1 cellular context compared by ENCODE assay signal in the genomic region with DNA sequence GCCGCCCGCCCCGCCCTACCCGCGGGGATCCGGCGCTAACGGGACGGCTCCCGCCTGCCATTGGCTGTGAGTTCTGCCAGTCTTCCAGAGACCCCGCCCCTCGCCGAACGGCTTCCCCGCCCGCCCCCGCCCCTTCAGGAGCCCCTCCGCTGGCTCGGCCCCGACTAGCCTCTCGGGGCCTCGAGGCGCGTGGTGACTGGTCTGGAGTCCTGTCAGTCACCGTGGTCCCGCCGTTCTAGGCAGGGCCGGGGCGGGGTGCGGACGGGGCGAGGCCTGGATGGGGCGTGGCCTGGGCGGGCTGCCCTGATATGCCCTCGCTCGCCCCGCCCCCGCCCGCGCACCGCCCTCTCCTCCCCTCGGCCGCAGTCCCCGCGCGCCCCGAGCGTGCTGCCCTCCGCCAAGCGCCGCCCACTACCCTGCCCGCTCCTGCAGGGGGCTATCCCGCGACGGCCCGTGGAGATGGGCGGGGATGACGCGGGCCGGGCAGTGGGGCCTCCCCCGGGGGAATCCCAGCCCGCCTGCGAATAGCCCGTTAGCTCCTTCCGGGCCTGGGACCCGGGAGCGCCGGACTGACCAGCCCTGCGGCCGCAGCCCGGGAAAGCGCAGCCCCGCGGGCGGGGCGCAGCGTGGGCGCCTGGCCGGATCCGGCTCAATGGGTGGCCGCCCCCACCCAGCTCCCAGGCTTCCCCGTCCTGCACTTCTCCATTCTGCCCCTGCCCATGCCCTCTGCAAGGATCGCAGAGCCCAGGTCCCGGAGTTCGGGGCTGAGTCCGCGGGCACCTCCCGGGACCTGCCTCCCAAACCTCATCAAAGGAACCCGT.
TF ChIP-seq lines count a peak whose summit lies in the region.

No MANE protein-coding gene starts in this region.

TF ChIP-seq in HepG2, 621 proteins besides CTCF, POLR2A, EP300 and RAD21 (continued from another document and continues in another):
- TF ChIP-seq, protein P1, sequence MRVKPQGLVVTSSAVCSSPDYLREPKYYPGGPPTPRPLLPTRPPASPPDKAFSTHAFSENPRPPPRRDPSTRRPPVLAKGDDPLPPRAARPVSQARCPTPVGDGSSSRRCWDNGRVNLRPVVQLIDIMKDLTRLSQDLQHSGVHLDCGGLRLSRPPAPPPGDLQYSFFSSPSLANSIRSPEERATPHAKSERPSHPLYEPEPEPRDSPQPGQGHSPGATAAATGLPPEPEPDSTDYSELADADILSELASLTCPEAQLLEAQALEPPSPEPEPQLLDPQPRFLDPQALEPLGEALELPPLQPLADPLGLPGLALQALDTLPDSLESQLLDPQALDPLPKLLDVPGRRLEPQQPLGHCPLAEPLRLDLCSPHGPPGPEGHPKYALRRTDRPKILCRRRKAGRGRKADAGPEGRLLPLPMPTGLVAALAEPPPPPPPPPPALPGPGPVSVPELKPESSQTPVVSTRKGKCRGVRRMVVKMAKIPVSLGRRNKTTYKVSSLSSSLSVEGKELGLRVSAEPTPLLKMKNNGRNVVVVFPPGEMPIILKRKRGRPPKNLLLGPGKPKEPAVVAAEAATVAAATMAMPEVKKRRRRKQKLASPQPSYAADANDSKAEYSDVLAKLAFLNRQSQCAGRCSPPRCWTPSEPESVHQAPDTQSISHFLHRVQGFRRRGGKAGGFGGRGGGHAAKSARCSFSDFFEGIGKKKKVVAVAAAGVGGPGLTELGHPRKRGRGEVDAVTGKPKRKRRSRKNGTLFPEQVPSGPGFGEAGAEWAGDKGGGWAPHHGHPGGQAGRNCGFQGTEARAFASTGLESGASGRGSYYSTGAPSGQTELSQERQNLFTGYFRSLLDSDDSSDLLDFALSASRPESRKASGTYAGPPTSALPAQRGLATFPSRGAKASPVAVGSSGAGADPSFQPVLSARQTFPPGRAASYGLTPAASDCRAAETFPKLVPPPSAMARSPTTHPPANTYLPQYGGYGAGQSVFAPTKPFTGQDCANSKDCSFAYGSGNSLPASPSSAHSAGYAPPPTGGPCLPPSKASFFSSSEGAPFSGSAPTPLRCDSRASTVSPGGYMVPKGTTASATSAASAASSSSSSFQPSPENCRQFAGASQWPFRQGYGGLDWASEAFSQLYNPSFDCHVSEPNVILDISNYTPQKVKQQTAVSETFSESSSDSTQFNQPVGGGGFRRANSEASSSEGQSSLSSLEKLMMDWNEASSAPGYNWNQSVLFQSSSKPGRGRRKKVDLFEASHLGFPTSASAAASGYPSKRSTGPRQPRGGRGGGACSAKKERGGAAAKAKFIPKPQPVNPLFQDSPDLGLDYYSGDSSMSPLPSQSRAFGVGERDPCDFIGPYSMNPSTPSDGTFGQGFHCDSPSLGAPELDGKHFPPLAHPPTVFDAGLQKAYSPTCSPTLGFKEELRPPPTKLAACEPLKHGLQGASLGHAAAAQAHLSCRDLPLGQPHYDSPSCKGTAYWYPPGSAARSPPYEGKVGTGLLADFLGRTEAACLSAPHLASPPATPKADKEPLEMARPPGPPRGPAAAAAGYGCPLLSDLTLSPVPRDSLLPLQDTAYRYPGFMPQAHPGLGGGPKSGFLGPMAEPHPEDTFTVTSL (CRISPR knock-in tag; IDR thresholded peaks at IDR 0.05; ENCODE audit: borderline replicate concordance), result no peak
- peak; percentile 11; the same call in 1 of the 2 replicates for TF ChIP-seq ZNF792 (CRISPR knock-in tag; IDR thresholded peaks at IDR 0.05)
- TF ChIP-seq ZFP82 (CRISPR knock-in tag; IDR thresholded peaks at IDR 0.05; ENCODE audit: borderline replicate concordance), result no peak
- TF ChIP-seq ZNF292 (CRISPR knock-in tag; IDR thresholded peaks at IDR 0.05; ENCODE audit: borderline replicate concordance, low read depth), result 0 out of 2 replicates have a peak, but pooled peaks have one; percentile 8
- TF ChIP-seq EEA1 (CRISPR knock-in tag; IDR thresholded peaks at IDR 0.05; ENCODE audit: borderline replicate concordance), result no peak
- TF ChIP-seq, protein P2, sequence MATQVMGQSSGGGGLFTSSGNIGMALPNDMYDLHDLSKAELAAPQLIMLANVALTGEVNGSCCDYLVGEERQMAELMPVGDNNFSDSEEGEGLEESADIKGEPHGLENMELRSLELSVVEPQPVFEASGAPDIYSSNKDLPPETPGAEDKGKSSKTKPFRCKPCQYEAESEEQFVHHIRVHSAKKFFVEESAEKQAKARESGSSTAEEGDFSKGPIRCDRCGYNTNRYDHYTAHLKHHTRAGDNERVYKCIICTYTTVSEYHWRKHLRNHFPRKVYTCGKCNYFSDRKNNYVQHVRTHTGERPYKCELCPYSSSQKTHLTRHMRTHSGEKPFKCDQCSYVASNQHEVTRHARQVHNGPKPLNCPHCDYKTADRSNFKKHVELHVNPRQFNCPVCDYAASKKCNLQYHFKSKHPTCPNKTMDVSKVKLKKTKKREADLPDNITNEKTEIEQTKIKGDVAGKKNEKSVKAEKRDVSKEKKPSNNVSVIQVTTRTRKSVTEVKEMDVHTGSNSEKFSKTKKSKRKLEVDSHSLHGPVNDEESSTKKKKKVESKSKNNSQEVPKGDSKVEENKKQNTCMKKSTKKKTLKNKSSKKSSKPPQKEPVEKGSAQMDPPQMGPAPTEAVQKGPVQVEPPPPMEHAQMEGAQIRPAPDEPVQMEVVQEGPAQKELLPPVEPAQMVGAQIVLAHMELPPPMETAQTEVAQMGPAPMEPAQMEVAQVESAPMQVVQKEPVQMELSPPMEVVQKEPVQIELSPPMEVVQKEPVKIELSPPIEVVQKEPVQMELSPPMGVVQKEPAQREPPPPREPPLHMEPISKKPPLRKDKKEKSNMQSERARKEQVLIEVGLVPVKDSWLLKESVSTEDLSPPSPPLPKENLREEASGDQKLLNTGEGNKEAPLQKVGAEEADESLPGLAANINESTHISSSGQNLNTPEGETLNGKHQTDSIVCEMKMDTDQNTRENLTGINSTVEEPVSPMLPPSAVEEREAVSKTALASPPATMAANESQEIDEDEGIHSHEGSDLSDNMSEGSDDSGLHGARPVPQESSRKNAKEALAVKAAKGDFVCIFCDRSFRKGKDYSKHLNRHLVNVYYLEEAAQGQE (IDR thresholded peaks at IDR 0.05; ENCODE audit: borderline replicate concordance in 1 of 2, low read depth in 1 of 2, low read length in 2 of 2), result no peak; a peak in 1 of 4 replicates
- TF ChIP-seq MBNL3 (CRISPR knock-in tag; conservative IDR thresholded peaks at IDR 0.05), result no peak
- TF ChIP-seq ZNF501 (CRISPR knock-in tag; IDR thresholded peaks at IDR 0.05), result peak; percentile 84; the same call in 1 of the 2 replicates
- no peak; the same call in 1 of the 2 replicates for TF ChIP-seq RXRA (CRISPR knock-in tag; IDR thresholded peaks at IDR 0.05)
- TF ChIP-seq TBX3 (IDR thresholded peaks at IDR 0.05; ENCODE audit: borderline replicate concordance), result no peak
- no peak for TF ChIP-seq ZNF253 (CRISPR knock-in tag; IDR thresholded peaks at IDR 0.05; ENCODE audit: borderline replicate concordance)
- TF ChIP-seq ZSCAN9 (CRISPR knock-in tag; IDR thresholded peaks at IDR 0.05; ENCODE audit: borderline replicate concordance), result peak; percentile 42; the same call in 1 of the 2 replicates
- TF ChIP-seq IRX3 (CRISPR knock-in tag; IDR thresholded peaks at IDR 0.05; ENCODE audit: borderline replicate concordance, low read depth), result no peak
- TF ChIP-seq TBX2 (CRISPR knock-in tag; IDR thresholded peaks at IDR 0.05; ENCODE audit: borderline replicate concordance), result no peak
- TF ChIP-seq FOXC1 (CRISPR knock-in tag; IDR thresholded peaks at IDR 0.05; ENCODE audit: borderline replicate concordance), result no peak
- TF ChIP-seq ZNF557 (CRISPR knock-in tag; IDR thresholded peaks at IDR 0.05), result no peak
- 0 out of 2 replicates have a peak, but pooled peaks have one; percentile 17 for TF ChIP-seq ZNF263 (CRISPR knock-in tag; IDR thresholded peaks at IDR 0.05)
- TF ChIP-seq ZNF569 (CRISPR knock-in tag; IDR thresholded peaks at IDR 0.05; ENCODE audit: borderline replicate concordance), result no peak
- TF ChIP-seq, protein P3, sequence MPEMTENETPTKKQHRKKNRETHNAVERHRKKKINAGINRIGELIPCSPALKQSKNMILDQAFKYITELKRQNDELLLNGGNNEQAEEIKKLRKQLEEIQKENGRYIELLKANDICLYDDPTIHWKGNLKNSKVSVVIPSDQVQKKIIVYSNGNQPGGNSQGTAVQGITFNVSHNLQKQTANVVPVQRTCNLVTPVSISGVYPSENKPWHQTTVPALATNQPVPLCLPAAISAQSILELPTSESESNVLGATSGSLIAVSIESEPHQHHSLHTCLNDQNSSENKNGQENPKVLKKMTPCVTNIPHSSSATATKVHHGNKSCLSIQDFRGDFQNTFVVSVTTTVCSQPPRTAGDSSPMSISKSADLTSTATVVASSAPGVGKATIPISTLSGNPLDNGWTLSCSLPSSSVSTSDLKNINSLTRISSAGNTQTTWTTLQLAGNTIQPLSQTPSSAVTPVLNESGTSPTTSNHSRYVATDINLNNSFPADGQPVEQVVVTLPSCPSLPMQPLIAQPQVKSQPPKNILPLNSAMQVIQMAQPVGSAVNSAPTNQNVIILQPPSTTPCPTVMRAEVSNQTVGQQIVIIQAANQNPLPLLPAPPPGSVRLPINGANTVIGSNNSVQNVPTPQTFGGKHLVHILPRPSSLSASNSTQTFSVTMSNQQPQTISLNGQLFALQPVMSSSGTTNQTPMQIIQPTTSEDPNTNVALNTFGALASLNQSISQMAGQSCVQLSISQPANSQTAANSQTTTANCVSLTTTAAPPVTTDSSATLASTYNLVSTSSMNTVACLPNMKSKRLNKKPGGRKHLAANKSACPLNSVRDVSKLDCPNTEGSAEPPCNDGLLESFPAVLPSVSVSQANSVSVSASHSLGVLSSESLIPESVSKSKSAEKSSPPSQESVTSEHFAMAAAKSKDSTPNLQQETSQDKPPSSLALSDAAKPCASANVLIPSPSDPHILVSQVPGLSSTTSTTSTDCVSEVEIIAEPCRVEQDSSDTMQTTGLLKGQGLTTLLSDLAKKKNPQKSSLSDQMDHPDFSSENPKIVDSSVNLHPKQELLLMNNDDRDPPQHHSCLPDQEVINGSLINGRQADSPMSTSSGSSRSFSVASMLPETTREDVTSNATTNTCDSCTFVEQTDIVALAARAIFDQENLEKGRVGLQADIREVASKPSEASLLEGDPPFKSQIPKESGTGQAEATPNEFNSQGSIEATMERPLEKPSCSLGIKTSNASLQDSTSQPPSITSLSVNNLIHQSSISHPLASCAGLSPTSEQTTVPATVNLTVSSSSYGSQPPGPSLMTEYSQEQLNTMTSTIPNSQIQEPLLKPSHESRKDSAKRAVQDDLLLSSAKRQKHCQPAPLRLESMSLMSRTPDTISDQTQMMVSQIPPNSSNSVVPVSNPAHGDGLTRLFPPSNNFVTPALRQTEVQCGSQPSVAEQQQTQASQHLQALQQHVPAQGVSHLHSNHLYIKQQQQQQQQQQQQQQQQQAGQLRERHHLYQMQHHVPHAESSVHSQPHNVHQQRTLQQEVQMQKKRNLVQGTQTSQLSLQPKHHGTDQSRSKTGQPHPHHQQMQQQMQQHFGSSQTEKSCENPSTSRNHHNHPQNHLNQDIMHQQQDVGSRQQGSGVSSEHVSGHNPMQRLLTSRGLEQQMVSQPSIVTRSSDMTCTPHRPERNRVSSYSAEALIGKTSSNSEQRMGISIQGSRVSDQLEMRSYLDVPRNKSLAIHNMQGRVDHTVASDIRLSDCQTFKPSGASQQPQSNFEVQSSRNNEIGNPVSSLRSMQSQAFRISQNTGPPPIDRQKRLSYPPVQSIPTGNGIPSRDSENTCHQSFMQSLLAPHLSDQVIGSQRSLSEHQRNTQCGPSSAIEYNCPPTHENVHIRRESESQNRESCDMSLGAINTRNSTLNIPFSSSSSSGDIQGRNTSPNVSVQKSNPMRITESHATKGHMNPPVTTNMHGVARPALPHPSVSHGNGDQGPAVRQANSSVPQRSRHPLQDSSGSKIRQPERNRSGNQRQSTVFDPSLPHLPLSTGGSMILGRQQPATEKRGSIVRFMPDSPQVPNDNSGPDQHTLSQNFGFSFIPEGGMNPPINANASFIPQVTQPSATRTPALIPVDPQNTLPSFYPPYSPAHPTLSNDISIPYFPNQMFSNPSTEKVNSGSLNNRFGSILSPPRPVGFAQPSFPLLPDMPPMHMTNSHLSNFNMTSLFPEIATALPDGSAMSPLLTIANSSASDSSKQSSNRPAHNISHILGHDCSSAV (CRISPR knock-in tag; IDR thresholded peaks at IDR 0.05; ENCODE audit: borderline replicate concordance), result no peak
- no peak for TF ChIP-seq SRSF1 (optimal IDR thresholded peaks at IDR 0.05; ENCODE audit: low read depth, low read length)
- no peak for TF ChIP-seq POLR2G (IDR thresholded peaks at IDR 0.05; ENCODE audit: low read depth, low read length)
- TF ChIP-seq TARDBP (CRISPR knock-in tag; IDR thresholded peaks at IDR 0.05), result no peak
- TF ChIP-seq, protein P4, sequence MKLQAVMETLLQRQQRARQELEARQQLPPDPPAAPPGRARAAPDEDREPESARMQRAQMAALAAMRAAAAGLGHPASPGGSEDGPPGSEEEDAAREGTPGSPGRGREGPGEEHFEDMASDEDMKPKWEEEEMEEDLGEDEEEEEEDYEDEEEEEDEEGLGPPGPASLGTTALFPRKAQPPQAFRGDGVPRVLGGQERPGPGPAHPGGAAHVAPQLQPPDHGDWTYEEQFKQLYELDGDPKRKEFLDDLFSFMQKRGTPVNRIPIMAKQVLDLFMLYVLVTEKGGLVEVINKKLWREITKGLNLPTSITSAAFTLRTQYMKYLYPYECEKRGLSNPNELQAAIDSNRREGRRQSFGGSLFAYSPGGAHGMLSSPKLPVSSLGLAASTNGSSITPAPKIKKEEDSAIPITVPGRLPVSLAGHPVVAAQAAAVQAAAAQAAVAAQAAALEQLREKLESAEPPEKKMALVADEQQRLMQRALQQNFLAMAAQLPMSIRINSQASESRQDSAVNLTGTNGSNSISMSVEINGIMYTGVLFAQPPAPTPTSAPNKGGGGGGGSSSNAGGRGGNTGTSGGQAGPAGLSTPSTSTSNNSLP (IDR thresholded peaks at IDR 0.05; ENCODE audit: low read depth, low read length), result no peak
- no peak for TF ChIP-seq ZNF549 (CRISPR knock-in tag; IDR thresholded peaks at IDR 0.05)
- TF ChIP-seq, protein P5, sequence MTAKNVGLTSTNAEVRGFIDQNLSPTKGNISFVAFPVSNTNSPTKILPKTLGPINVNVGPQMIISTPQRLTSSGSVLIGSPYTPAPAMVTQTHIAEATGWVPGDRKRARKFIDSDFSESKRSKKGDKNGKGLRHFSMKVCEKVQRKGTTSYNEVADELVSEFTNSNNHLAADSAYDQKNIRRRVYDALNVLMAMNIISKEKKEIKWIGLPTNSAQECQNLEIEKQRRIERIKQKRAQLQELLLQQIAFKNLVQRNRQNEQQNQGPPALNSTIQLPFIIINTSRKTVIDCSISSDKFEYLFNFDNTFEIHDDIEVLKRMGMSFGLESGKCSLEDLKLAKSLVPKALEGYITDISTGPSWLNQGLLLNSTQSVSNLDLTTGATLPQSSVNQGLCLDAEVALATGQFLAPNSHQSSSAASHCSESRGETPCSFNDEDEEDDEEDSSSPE (CRISPR knock-in tag; IDR thresholded peaks at IDR 0.05), result peak; percentile 36
- TF ChIP-seq RFX5 (IDR thresholded peaks at IDR 0.05; ENCODE audit: low read depth, low read length), result no peak
- no peak for TF ChIP-seq ZNF619 (CRISPR knock-in tag; IDR thresholded peaks at IDR 0.05)
- TF ChIP-seq IRF2 (CRISPR knock-in tag; IDR thresholded peaks at IDR 0.05), result 0 out of 2 replicates have a peak, but pooled peaks have one; percentile 11
- TF ChIP-seq, protein P6, sequence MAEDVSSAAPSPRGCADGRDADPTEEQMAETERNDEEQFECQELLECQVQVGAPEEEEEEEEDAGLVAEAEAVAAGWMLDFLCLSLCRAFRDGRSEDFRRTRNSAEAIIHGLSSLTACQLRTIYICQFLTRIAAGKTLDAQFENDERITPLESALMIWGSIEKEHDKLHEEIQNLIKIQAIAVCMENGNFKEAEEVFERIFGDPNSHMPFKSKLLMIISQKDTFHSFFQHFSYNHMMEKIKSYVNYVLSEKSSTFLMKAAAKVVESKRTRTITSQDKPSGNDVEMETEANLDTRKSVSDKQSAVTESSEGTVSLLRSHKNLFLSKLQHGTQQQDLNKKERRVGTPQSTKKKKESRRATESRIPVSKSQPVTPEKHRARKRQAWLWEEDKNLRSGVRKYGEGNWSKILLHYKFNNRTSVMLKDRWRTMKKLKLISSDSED (CRISPR knock-in tag; IDR thresholded peaks at IDR 0.05), result no peak
